In the genomic region with DNA sequence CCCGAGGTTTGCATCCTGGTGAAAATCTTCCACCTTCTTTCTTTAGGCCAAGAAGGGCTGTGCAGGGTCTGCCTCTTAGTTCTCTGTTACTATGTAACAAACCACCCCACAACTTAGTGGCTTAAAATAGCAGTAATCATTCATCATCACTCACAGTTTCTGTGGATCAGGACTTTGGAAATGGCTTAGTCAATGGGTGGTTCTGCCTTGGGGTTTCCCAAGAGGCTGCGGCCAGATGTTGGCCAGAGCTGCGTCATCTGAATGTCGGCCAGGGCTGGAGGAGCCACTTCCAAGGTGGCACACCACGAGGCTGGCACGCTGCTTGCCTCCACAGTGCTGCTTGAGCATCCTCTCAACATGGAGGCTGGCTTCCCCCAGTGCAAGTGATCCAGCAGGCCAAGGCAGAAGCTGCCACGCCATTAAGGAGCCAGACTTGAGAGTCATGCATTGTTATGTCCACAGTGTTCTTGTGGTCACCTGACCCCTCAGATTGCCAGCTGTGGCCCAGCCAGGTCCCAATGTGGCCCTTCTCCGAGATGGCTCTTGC, we compare ENCODE assay signal across 19 cellular contexts.
"Had no signal": no experiment of that assay in that cellular context is flagged by ENCODE, and none has a peak within 500 bp of the region (broad histone marks: within the 10 kb centered on the region; RNA-seq: fewer than 3 reads in every experiment).

No MANE protein-coding gene starts in this region.

- H3K27me3 Mint-ChIP-seq: activated naive CD8-positive, alpha-beta T cell treated with anti-CD3 and anti-CD28 coated beads for 36 hours had no signal

- H3K27ac Mint-ChIP-seq: activated naive CD8-positive, alpha-beta T cell treated with anti-CD3 and anti-CD28 coated beads for 36 hours; effector memory CD8-positive, alpha-beta T cell; nephron progenitor cell; stimulated activated naive B cell treated with anti-CD40 and anti-IgM and Interleukin-4, amounts not matched to agents 10 μg/mL and 1 μg/mL and 100 μg/mL, for 72 hours had no signal

- FAIRE-seq: frontal cortex, keratinocyte had no signal

- H3K27me3 ChIP-seq: body of pancreas, upper lobe of right lung had no signal

- H3K9me3 ChIP-seq: upper lobe of right lung had no signal

- DNase-seq: activated CD4-positive, alpha-beta T cell treated with anti-CD3 and anti-CD28 coated beads, Interleukin-2, amount 50 U/mL, for 4 hours; activated naive CD8-positive, alpha-beta T cell treated with anti-CD3 and anti-CD28 coated beads for 36 hours; amygdala; body of pancreas; caudate nucleus; effector memory CD8-positive, alpha-beta T cell; esophagus squamous epithelium; head of caudate nucleus; nephron progenitor cell; occipital lobe; posterior cingulate gyrus; spleen; stimulated activated CD4-positive, alpha-beta T cell treated with anti-CD3 and anti-CD28 coated beads, Interleukin-4, amount 100 ng/mL, for 4 hours; stimulated activated naive B cell treated with anti-CD40 and anti-IgM and Interleukin-4, amounts not matched to agents 10 μg/mL and 1 μg/mL and 100 μg/mL, for 72 hours; T-helper 2 cell; upper lobe of right lung had no signal

- H3K36me3 ChIP-seq: esophagus squamous epithelium, spleen, upper lobe of right lung had no signal

- H3K4me3 ChIP-seq: body of pancreas, esophagus squamous epithelium, lung, spleen, upper lobe of right lung had no signal

- H3K9me3 Mint-ChIP-seq: activated naive CD8-positive, alpha-beta T cell treated with anti-CD3 and anti-CD28 coated beads for 36 hours; effector memory CD8-positive, alpha-beta T cell; nephron progenitor cell had no signal

- H3K27ac ChIP-seq: body of pancreas, esophagus squamous epithelium, spleen, upper lobe of right lung had no signal

- H3K36me3 Mint-ChIP-seq: activated naive CD8-positive, alpha-beta T cell treated with anti-CD3 and anti-CD28 coated beads for 36 hours; stimulated activated naive B cell treated with anti-CD40 and anti-IgM and Interleukin-4, amounts not matched to agents 10 μg/mL and 1 μg/mL and 100 μg/mL, for 72 hours had no signal

- H3K4me3 Mint-ChIP-seq: activated naive CD8-positive, alpha-beta T cell treated with anti-CD3 and anti-CD28 coated beads for 36 hours; effector memory CD8-positive, alpha-beta T cell; nephron progenitor cell; stimulated activated naive B cell treated with anti-CD40 and anti-IgM and Interleukin-4, amounts not matched to agents 10 μg/mL and 1 μg/mL and 100 μg/mL, for 72 hours had no signal

- ATAC-seq: body of pancreas; effector memory CD8-positive, alpha-beta T cell; stimulated activated naive B cell treated with anti-CD40 and anti-IgM and Interleukin-4, amounts not matched to agents 10 μg/mL and 1 μg/mL and 100 μg/mL, for 72 hours; upper lobe of right lung had no signal
